ENCODE assay signal across 32 cellular contexts in genomic region chr7:150343225-150343624, GRCh38. TPM values are rescaled to one million over a fixed set of nuclear protein-coding genes. Genes with fewer than 3 reads are reported as not detected.
"Had no signal": no experiment of that assay in that cellular context is flagged by ENCODE, and none has a peak within 500 bp of the region (broad histone marks: within the 10 kb centered on the region; RNA-seq: fewer than 3 reads in every experiment).

No MANE protein-coding gene starts in this region.

- H3K27ac Mint-ChIP-seq: activated CD4-positive, alpha-beta T cell treated with anti-CD3 and anti-CD28 coated beads for 36 hours; activated CD8-positive, alpha-beta T cell treated with anti-CD3 and anti-CD28 coated beads for 36 hours; activated naive CD4-positive, alpha-beta T cell treated with anti-CD3 and anti-CD28 coated beads, Interleukin-2, amount 50 U/mL, for 24 hours; activated naive CD8-positive, alpha-beta T cell treated with anti-CD3 and anti-CD28 coated beads for 36 hours; activated naive CD8-positive, alpha-beta T cell treated with anti-CD3 and anti-CD28 coated beads, Interleukin-2, amount 50 U/mL, for 24 hours; effector memory CD8-positive, alpha-beta T cell had no signal

- H3K27me3 ChIP-seq: adrenal gland, body of pancreas had no signal

- DNase-seq: activated CD4-positive, alpha-beta T cell treated with anti-CD3 and anti-CD28 coated beads for 36 hours; activated CD4-positive, alpha-beta T cell treated with anti-CD3 and anti-CD28 coated beads, Interleukin-2, amount 50 U/mL, for 1 hour; activated CD4-positive, alpha-beta T cell treated with anti-CD3 and anti-CD28 coated beads, Interleukin-2, amount 50 U/mL, for 48 hours; activated CD4-positive, CD25-positive, alpha-beta regulatory T cell; activated CD4-positive, CD25-positive, alpha-beta regulatory T cell treated with anti-CD3 and anti-CD28 coated beads, Interleukin-2, amount 50 U/mL, for 72 hours; activated CD8-positive, alpha-beta memory T cell treated with anti-CD3 and anti-CD28 coated beads for 24 hours; activated CD8-positive, alpha-beta memory T cell treated with anti-CD3 and anti-CD28 coated beads, Interleukin-2, amount 50 U/mL, for 4 hours; activated CD8-positive, alpha-beta T cell treated with anti-CD3 and anti-CD28 coated beads for 36 hours; activated gamma-delta T cell; activated naive CD4-positive, alpha-beta T cell; activated naive CD8-positive, alpha-beta T cell treated with anti-CD3 and anti-CD28 coated beads for 36 hours; activated naive CD8-positive, alpha-beta T cell treated with anti-CD3 and anti-CD28 coated beads, Interleukin-2, amount 50 U/mL, for 24 hours; activated T-cell treated with anti-CD3 and anti-CD28 coated beads, Interleukin-2, amount 50 U/mL, for 48 hours; adrenal gland; amygdala; aorta; body of pancreas; caudate nucleus; cortex of kidney; dermis blood vessel endothelial cell; effector CD4-positive, alpha-beta T cell; effector memory CD8-positive, alpha-beta T cell; erythroblast; foreskin keratinocyte; gastrocnemius medialis; glutamatergic neuron; heart left ventricle; T-helper 2 cell had no signal

- ATAC-seq: activated CD4-positive, alpha-beta T cell treated with anti-CD3 and anti-CD28 coated beads for 36 hours; activated CD8-positive, alpha-beta T cell treated with anti-CD3 and anti-CD28 coated beads for 36 hours; activated naive CD8-positive, alpha-beta T cell treated with anti-CD3 and anti-CD28 coated beads, Interleukin-2, amount 50 U/mL, for 24 hours; body of pancreas; effector memory CD8-positive, alpha-beta T cell; foreskin keratinocyte; gastrocnemius medialis; heart left ventricle had no signal

- H3K27ac ChIP-seq: adrenal gland, body of pancreas, foreskin keratinocyte, gastrocnemius medialis, heart left ventricle had no signal

- H3K4me1 ChIP-seq: foreskin keratinocyte had no signal

- H3K4me3 ChIP-seq: adrenal gland, body of pancreas, esophagus muscularis mucosa, gastrocnemius medialis, heart left ventricle had no signal

- H3K9me3 ChIP-seq: adrenal gland, body of pancreas, gastrocnemius medialis had no signal

- H3K4me3 Mint-ChIP-seq: activated CD4-positive, alpha-beta T cell treated with anti-CD3 and anti-CD28 coated beads for 36 hours; activated CD8-positive, alpha-beta T cell treated with anti-CD3 and anti-CD28 coated beads for 36 hours; activated naive CD4-positive, alpha-beta T cell treated with anti-CD3 and anti-CD28 coated beads, Interleukin-2, amount 50 U/mL, for 24 hours; activated naive CD8-positive, alpha-beta T cell treated with anti-CD3 and anti-CD28 coated beads for 36 hours; activated naive CD8-positive, alpha-beta T cell treated with anti-CD3 and anti-CD28 coated beads, Interleukin-2, amount 50 U/mL, for 24 hours; effector memory CD8-positive, alpha-beta T cell had no signal

- H3K36me3 Mint-ChIP-seq: activated naive CD4-positive, alpha-beta T cell treated with anti-CD3 and anti-CD28 coated beads, Interleukin-2, amount 50 U/mL, for 24 hours had no signal

- FAIRE-seq: colon had no signal

- H3K36me3 ChIP-seq: gastrocnemius medialis, heart left ventricle had no signal

- H3K9me3 Mint-ChIP-seq: activated CD8-positive, alpha-beta T cell treated with anti-CD3 and anti-CD28 coated beads for 36 hours; activated naive CD4-positive, alpha-beta T cell treated with anti-CD3 and anti-CD28 coated beads, Interleukin-2, amount 50 U/mL, for 24 hours; activated naive CD8-positive, alpha-beta T cell treated with anti-CD3 and anti-CD28 coated beads for 36 hours; activated naive CD8-positive, alpha-beta T cell treated with anti-CD3 and anti-CD28 coated beads, Interleukin-2, amount 50 U/mL, for 24 hours; effector memory CD8-positive, alpha-beta T cell had no signal

RNA-seq across cellular contexts. Expression of gene RARRES2, which starts 1.8 kb away (rescaled TPM):
- total RNA-seq: activated CD4-positive, alpha-beta T cell treated with anti-CD3 and anti-CD28 coated beads for 36 hours; activated CD8-positive, alpha-beta T cell treated with anti-CD3 and anti-CD28 coated beads for 36 hours; activated naive CD8-positive, alpha-beta T cell treated with anti-CD3 and anti-CD28 coated beads for 36 hours; foreskin keratinocyte; T-helper 1 cell treated with Interleukin-12 subunit alpha and Interleukin-12 subunit beta and Interleukin-4 antibody, amounts not matched to agents 30 ng/mL and 1 ng/mL, for 36 hours had no signal
- polyA plus RNA-seq: foreskin keratinocyte had no signal
